ENCODE assay signal across 33 cellular contexts in genomic region chr16:86881118-86881510, GRCh38.
"Had no signal": no experiment of that assay in that cellular context is flagged by ENCODE, and none has a peak within 500 bp of the region (broad histone marks: within the 10 kb centered on the region; RNA-seq: fewer than 3 reads in every experiment).

No MANE protein-coding gene starts in this region.

- H3K4me1 Mint-ChIP-seq: activated B cell treated with CpG ODN at 0.5 μM for 24 hours; activated CD4-positive, alpha-beta T cell treated with anti-CD3 and anti-CD28 coated beads, Interleukin-2, amount 10 ng/mL, durations not matched to agents 24 days and 14 days; activated naive CD8-positive, alpha-beta T cell treated with anti-CD3 and anti-CD28 coated beads for 36 hours; activated T-helper 17 cell treated with anti-CD3 and anti-CD28 coated beads, Interleukin-2, amount 50 U/mL, for 72 hours had no signal

- H3K36me3 Mint-ChIP-seq: activated CD4-positive, alpha-beta memory T cell treated with anti-CD3 and anti-CD28 coated beads for 36 hours; activated naive CD8-positive, alpha-beta T cell treated with anti-CD3 and anti-CD28 coated beads for 36 hours had no signal

- H3K4me1 ChIP-seq: adrenal gland, body of pancreas, breast epithelium had no signal

- H3K4me3 ChIP-seq: adrenal gland, body of pancreas, breast epithelium had no signal

- H3K9me3 Mint-ChIP-seq: activated B cell treated with CpG ODN at 0.5 μM for 24 hours; activated CD4-positive, alpha-beta memory T cell treated with anti-CD3 and anti-CD28 coated beads for 36 hours; activated CD4-positive, alpha-beta T cell treated with anti-CD3 and anti-CD28 coated beads, Interleukin-2, amount 10 ng/mL, durations not matched to agents 24 days and 14 days; activated CD8-positive, alpha-beta T cell treated with anti-CD3 and anti-CD28 coated beads for 36 hours; activated naive CD4-positive, alpha-beta T cell treated with anti-CD3 and anti-CD28 coated beads for 36 hours; activated naive CD4-positive, alpha-beta T cell treated with anti-CD3 and anti-CD28 coated beads, Interleukin-2, amount 50 U/mL, for 72 hours; activated naive CD8-positive, alpha-beta T cell treated with anti-CD3 and anti-CD28 coated beads for 36 hours; activated T-cell treated with anti-CD3 and anti-CD28 coated beads, Interleukin-2, amount 50 U/mL, for 4 hours; activated T-cell treated with anti-CD3 and anti-CD28 coated beads, Interleukin-2, amount 50 U/mL, for 72 hours; activated T-helper 1 cell treated with anti-CD3 and anti-CD28 coated beads, Interleukin-12 subunit alpha, Interleukin-12 subunit beta, Interleukin-2, Interleukin-4 antibody, amounts not matched to agents 30 ng/mL and 10 ng/mL and 1 ng/mL, durations not matched to agents 14 hours and 24 hours and 36 hours; T-helper 1 cell treated with Interleukin-12 subunit alpha and Interleukin-12 subunit beta and Interleukin-4 antibody, amounts not matched to agents 30 μg/mL and 1 μg/mL, for 36 hours; T-helper 2 cell treated with Interferon-gamma antibody and Interleukin-4, amounts not matched to agents 5 μg/mL and 100 μg/mL, for 36 hours had no signal

- H3K9me3 ChIP-seq: adrenal gland, body of pancreas, breast epithelium had no signal

- DNase-seq: activated B cell treated with CpG ODN at 0.5 μM for 24 hours; activated CD4-positive, alpha-beta memory T cell treated with anti-CD3 and anti-CD28 coated beads for 36 hours; activated CD4-positive, alpha-beta T cell treated with anti-CD3 and anti-CD28 coated beads for 4 hours; activated CD4-positive, alpha-beta T cell treated with anti-CD3 and anti-CD28 coated beads, Interleukin-2, amount 10 ng/mL, durations not matched to agents 24 days and 14 days; activated CD4-positive, alpha-beta T cell treated with anti-CD3 and anti-CD28 coated beads, Interleukin-2, amount 50 U/mL, for 1 hour; activated CD4-positive, alpha-beta T cell treated with anti-CD3 and anti-CD28 coated beads, Interleukin-2, amount 50 U/mL, for 4 hours; activated CD4-positive, CD25-positive, alpha-beta regulatory T cell treated with anti-CD3 and anti-CD28 coated beads, Interleukin-2, amount 50 U/mL, for 72 hours; activated CD8-positive, alpha-beta memory T cell treated with anti-CD3 and anti-CD28 coated beads, Interleukin-2, amount 50 U/mL, for 4 hours; activated CD8-positive, alpha-beta T cell treated with anti-CD3 and anti-CD28 coated beads for 36 hours; activated gamma-delta T cell treated with Interleukin-2 at 50 U/mL for 16 hours; activated naive CD4-positive, alpha-beta T cell; activated naive CD4-positive, alpha-beta T cell treated with anti-CD3 and anti-CD28 coated beads for 36 hours; activated naive CD4-positive, alpha-beta T cell treated with anti-CD3 and anti-CD28 coated beads, Interleukin-2, amount 50 U/mL, for 16 hours; activated naive CD8-positive, alpha-beta T cell treated with anti-CD3 and anti-CD28 coated beads for 36 hours; activated T-cell treated with anti-CD3 and anti-CD28 coated beads for 4 hours; activated T-cell treated with anti-CD3 and anti-CD28 coated beads, Interleukin-2, amount 50 U/mL, for 1 hour; activated T-cell treated with anti-CD3 and anti-CD28 coated beads, Interleukin-2, amount 50 U/mL, for 4 hours; activated T-cell treated with anti-CD3 and anti-CD28 coated beads, Interleukin-2, amount 50 U/mL, for 72 hours; adrenal gland; amniotic stem cell; body of pancreas; brain microvascular endothelial cell; central memory CD4-positive, alpha-beta T cell; T-helper 1 cell; T-helper 2 cell; T-helper 9 cell had no signal

- H3K27me3 ChIP-seq: body of pancreas, brain microvascular endothelial cell had no signal

- H3K36me3 ChIP-seq: adrenal gland, brain microvascular endothelial cell, breast epithelium had no signal

- H3K4me3 Mint-ChIP-seq: activated B cell treated with CpG ODN at 0.5 μM for 24 hours; activated CD4-positive, alpha-beta memory T cell treated with anti-CD3 and anti-CD28 coated beads for 36 hours; activated CD4-positive, alpha-beta T cell treated with anti-CD3 and anti-CD28 coated beads, Interleukin-2, amount 10 ng/mL, durations not matched to agents 24 days and 14 days; activated CD8-positive, alpha-beta T cell treated with anti-CD3 and anti-CD28 coated beads for 36 hours; activated naive CD4-positive, alpha-beta T cell treated with anti-CD3 and anti-CD28 coated beads for 36 hours; activated naive CD8-positive, alpha-beta T cell treated with anti-CD3 and anti-CD28 coated beads for 36 hours; activated T-cell treated with anti-CD3 and anti-CD28 coated beads, Interleukin-2, amount 50 U/mL, for 4 hours; activated T-cell treated with anti-CD3 and anti-CD28 coated beads, Interleukin-2, amount 50 U/mL, for 72 hours; activated T-helper 1 cell treated with anti-CD3 and anti-CD28 coated beads, Interleukin-12 subunit alpha, Interleukin-12 subunit beta, Interleukin-2, Interleukin-4 antibody, amounts not matched to agents 30 ng/mL and 10 ng/mL and 1 ng/mL, durations not matched to agents 14 hours and 24 hours and 36 hours; activated T-helper 17 cell treated with anti-CD3 and anti-CD28 coated beads, Interleukin-2, amount 50 U/mL, for 72 hours; T-helper 1 cell treated with Interleukin-12 subunit alpha and Interleukin-12 subunit beta and Interleukin-4 antibody, amounts not matched to agents 30 μg/mL and 1 μg/mL, for 36 hours; T-helper 2 cell treated with Interferon-gamma antibody and Interleukin-4, amounts not matched to agents 5 μg/mL and 100 μg/mL, for 36 hours had no signal

- H3K27ac ChIP-seq: adrenal gland, body of pancreas, brain microvascular endothelial cell, breast epithelium, VCaP had no signal

- ATAC-seq: activated CD8-positive, alpha-beta T cell treated with anti-CD3 and anti-CD28 coated beads for 36 hours; activated naive CD4-positive, alpha-beta T cell treated with anti-CD3 and anti-CD28 coated beads, Interleukin-2, amount 50 U/mL, for 72 hours; activated T-cell treated with anti-CD3 and anti-CD28 coated beads, Interleukin-2, amount 50 U/mL, for 4 hours; activated T-cell treated with anti-CD3 and anti-CD28 coated beads, Interleukin-2, amount 50 U/mL, for 72 hours; activated T-helper 17 cell treated with anti-CD3 and anti-CD28 coated beads, Interleukin-2, amount 50 U/mL, for 72 hours; body of pancreas had no signal

- H3K27ac Mint-ChIP-seq: activated CD4-positive, alpha-beta memory T cell treated with anti-CD3 and anti-CD28 coated beads for 36 hours; activated CD4-positive, alpha-beta T cell treated with anti-CD3 and anti-CD28 coated beads, Interleukin-2, amount 10 ng/mL, durations not matched to agents 24 days and 14 days; activated CD8-positive, alpha-beta T cell treated with anti-CD3 and anti-CD28 coated beads for 36 hours; activated naive CD4-positive, alpha-beta T cell treated with anti-CD3 and anti-CD28 coated beads for 36 hours; activated naive CD4-positive, alpha-beta T cell treated with anti-CD3 and anti-CD28 coated beads, Interleukin-2, amount 50 U/mL, for 72 hours; activated naive CD8-positive, alpha-beta T cell treated with anti-CD3 and anti-CD28 coated beads for 36 hours; activated T-cell treated with anti-CD3 and anti-CD28 coated beads, Interleukin-2, amount 50 U/mL, for 72 hours; activated T-helper 1 cell treated with anti-CD3 and anti-CD28 coated beads, Interleukin-12 subunit alpha, Interleukin-12 subunit beta, Interleukin-2, Interleukin-4 antibody, amounts not matched to agents 30 ng/mL and 10 ng/mL and 1 ng/mL, durations not matched to agents 14 hours and 24 hours and 36 hours; activated T-helper 17 cell treated with anti-CD3 and anti-CD28 coated beads, Interleukin-2, amount 50 U/mL, for 72 hours; T-helper 1 cell treated with Interleukin-12 subunit alpha and Interleukin-12 subunit beta and Interleukin-4 antibody, amounts not matched to agents 30 μg/mL and 1 μg/mL, for 36 hours; T-helper 2 cell treated with Interferon-gamma antibody and Interleukin-4, amounts not matched to agents 5 μg/mL and 100 μg/mL, for 36 hours had no signal
